In the genomic region with DNA sequence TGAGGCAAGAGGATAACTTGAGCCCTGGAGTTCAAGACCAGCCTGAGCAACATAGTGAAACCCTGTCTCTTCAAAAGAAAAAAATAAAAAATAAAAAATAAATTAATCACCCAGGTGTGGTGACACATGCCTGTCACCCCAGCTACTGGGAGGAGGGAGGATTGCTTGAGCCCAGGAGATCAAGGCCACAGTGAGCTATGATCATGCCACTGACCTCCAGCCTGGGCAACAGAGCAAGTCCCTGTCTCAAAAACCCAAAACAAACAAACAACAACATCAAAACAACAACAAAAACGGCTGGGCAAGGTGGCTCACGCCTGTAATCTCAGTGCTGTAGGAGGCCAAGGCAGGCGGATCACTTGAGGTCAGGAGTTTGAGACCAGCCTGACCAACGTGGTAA, we compare ENCODE assay signal across 16 cellular contexts. TPM values are rescaled to one million over a fixed set of nuclear protein-coding genes. Genes with fewer than 3 reads are reported as not detected.
DNase-seq lines count a peak whose midpoint lies in the region; ATAC-seq, FAIRE-seq and TF ChIP-seq lines count a peak whose summit lies in the region.
"Had no signal": no experiment of that assay in that cellular context is flagged by ENCODE, and none has a peak within 500 bp of the region (broad histone marks: within the 10 kb centered on the region; RNA-seq: fewer than 3 reads in every experiment).

No MANE protein-coding gene starts in this region.

- no peak overlapping the region for H3K4me3 Mint-ChIP-seq in WTC11
- H3K4me3 Mint-ChIP-seq: CD4-positive, alpha-beta memory T cell; H9 had no signal

- H3K4me3 ChIP-seq in K562: no peak overlapping the region
- H3K4me3 ChIP-seq: GM23248 had no signal

- no peaks in the 10 kb centered on the region for H3K9me1 ChIP-seq in K562 (ENCODE audit: control insufficient read depth, insufficient read depth, low read length)

- no peak overlapping the region for H3K9ac ChIP-seq in K562 (ENCODE audit: insufficient read depth in 1 of 2, low read depth in 2 of 2, low read length in 2 of 2)
- H3K9ac ChIP-seq: GM23248 had no signal

- no peak overlapping the region for H2AFZ ChIP-seq in K562 (ENCODE audit: low read depth, low read length)
- H2AFZ ChIP-seq: GM23248 had no signal

- H3K79me2 ChIP-seq in K562 (ENCODE audit: control insufficient read depth, insufficient read depth, low read length): peaks cover 8% of the 10 kb centered on the region

- peak overlapping the region; percentile 19 for H3K27ac ChIP-seq in angular gyrus (ENCODE audit: low read depth, low read length)
- H3K27ac ChIP-seq in K562 (ENCODE audit: extremely low read depth, low read depth, low read length): no peak overlapping the region
- H3K27ac ChIP-seq: GM23248 had no signal

- no peak overlapping the region for H3K27ac Mint-ChIP-seq in WTC11
- H3K27ac Mint-ChIP-seq: CD4-positive, alpha-beta memory T cell; H9 had no signal

- no peak for FAIRE-seq in K562 (lab: Jason Lieb, UNC)
- FAIRE-seq: GM12892, GM19239 had no signal

- H3K4me1 ChIP-seq in K562 (replicated peaks in 1 of 2; ENCODE audit: control insufficient read depth in 2 of 2, insufficient read depth in 2 of 2, low read length in 2 of 2): peaks cover 0 to 10% of the 10 kb centered on the region in 2 experiments; a peak in 2 of 5 replicates

- peaks cover 25% of the 10 kb centered on the region for H3K27me3 Mint-ChIP-seq in WTC11 (ENCODE audit: low read depth)

- no peaks in the 10 kb centered on the region for H3K9me3 Mint-ChIP-seq in WTC11
- H3K9me3 Mint-ChIP-seq: H9 had no signal

- no peak for TF ChIP-seq EP300 in K562 (IDR thresholded peaks at IDR 0.05; ENCODE audit: low read length)

- POLR2A ChIA-PET in K562 (lab: Yijun Ruan, JAX): no interaction called here
- POLR2A ChIA-PET in WTC11 (lab: Charles Lee): no interaction called here

- in situ Hi-C loops in K562 (cut with MboI): no loop called here

- H4K20me1 ChIP-seq in K562 (replicated peaks; ENCODE audit: control insufficient read depth, insufficient read depth, low read length): no peaks in the 10 kb centered on the region

- 14% methylated on average over 4 of the region's 4 CpGs for WGBS in K562 (ENCODE audit: insufficient coverage, low coverage, missing lambda C conversion rate)

- H3K27me3 ChIP-seq in K562 (ENCODE audit: control insufficient read depth in 2 of 2, insufficient read depth in 2 of 2, low read length in 2 of 2): peaks cover 18 to 37% of the 10 kb centered on the region in 2 experiments; a peak in 4 of 5 replicates

- no peak overlapping the region for H3K4me2 ChIP-seq in K562 (ENCODE audit: insufficient read depth, low read length)

- peaks cover 3% of the 10 kb centered on the region for H3K4me1 Mint-ChIP-seq in WTC11

- CTCF ChIA-PET in K562 (lab: Yijun Ruan, JAX; ENCODE audit: low intra/inter-chr PET ratio) (no interaction called here), WTC11 (lab: Charles Lee) (interaction anchor here (1.0 to 2.0 kb wide), 2 partner anchors 96 to 143 kb away, joined by 3 to 5 read pairs; no protein-coding TSS in a partner anchor)

- ATAC-seq in K562: no peak
- ATAC-seq in WTC11: no peak
- ATAC-seq: HCT116 had no signal

- no peaks in the 10 kb centered on the region for H3K36me3 Mint-ChIP-seq in WTC11

- no peak for TF ChIP-seq POLR2A in K562 (conservative IDR thresholded peaks at IDR 0.05)

- intact Hi-C loops in K562 (cut with micrococcal nuclease): no loop called here

- TF ChIP-seq RAD21 in K562 (CRISPR knock-in tag; conservative IDR thresholded peaks at IDR 0.05 in 1 of 2, IDR thresholded peaks at IDR 0.05 in 1 of 2): no peak

- DNase-seq in K562 (ENCODE audit: extremely low read depth in 1 of 4, low spot score in 3 of 4) (no peak), WTC11 (ENCODE audit: low spot score) (no peak), iPS-NIHi11 (ENCODE audit: low spot score) (no peak)
- DNase-seq: C1 segment of cervical spinal cord; Calu3; CD4-positive, alpha-beta memory T cell; COR-L47; DMS53; DMS79 treated with DMSO at 0.1 percent for 48 hours; GF-D8; GM23248; H9 had no signal

- BruUV-seq in K562 (replicated peaks; lab: Mats Ljungman, UMichigan): no TSS peak

- H3K36me3 ChIP-seq in K562 (ENCODE audit: control insufficient read depth, insufficient read depth, low read length): no peaks in the 10 kb centered on the region; the same call in 2 of the 3 replicates

- no peaks in the 10 kb centered on the region for H3K9me3 ChIP-seq in K562 (replicated peaks; ENCODE audit: control insufficient read depth, insufficient read depth, low read depth, low read length)

- no peak for TF ChIP-seq CTCF in K562 (IDR thresholded peaks at IDR 0.05 in 2 of 3, conservative IDR thresholded peaks at IDR 0.05 in 1 of 3; ENCODE audit: insufficient read depth in 2 of 3, low read depth in 1 of 3, low read length in 3 of 3)
- no peak for TF ChIP-seq CTCF in WTC11 (IDR thresholded peaks at IDR 0.05)

RNA-seq across cellular contexts. Expression of a gene that starts 4.3 kb away (rescaled TPM):
- total RNA-seq in K562 (2011; cell fraction: chromatin; rRNA removed; ENCODE audit: low replicate concordance): 117 and 251 TPM in 2 replicates
- 298 and 302 TPM in 2 replicates for total RNA-seq in K562 (2011; cell fraction: nucleolus; rRNA removed)
- total RNA-seq in K562 (2011; cell fraction: nucleoplasm; rRNA removed): 179 and 217 TPM in 2 replicates
- total RNA-seq in K562 (2014; rRNA removed): 161 and 172 TPM in 2 replicates
- 58.6 and 93.5 TPM in 2 replicates for total RNA-seq in K562 (2014; rRNA removed; fragmentation: Illumina TruSeq; extraction: Trizol)
- total RNA-seq in K562 (2015; rRNA removed; fragmentation: Illumina TruSeq; extraction: Trizol): 87.1 and 91.3 TPM in 2 replicates
- 149 and 152 TPM in 2 replicates for total RNA-seq in K562 (2021)
- polyA plus RNA-seq in K562 (2011; rRNA removed): 127 and 145 TPM in 2 replicates
- polyA plus RNA-seq in K562 (2011; cell fraction: cytosol; rRNA removed): 193 and 267 TPM in 2 replicates
- polyA plus RNA-seq in K562 (2011; cell fraction: nucleus; rRNA removed): 120 and 140 TPM in 2 replicates
- polyA plus RNA-seq in K562 (2012): 107 and 221 TPM in 2 replicates
- 215 and 268 TPM in 2 replicates for polyA plus RNA-seq in K562 (2014; fragmentation: Illumina TruSeq; extraction: Trizol)
- polyA plus RNA-seq in K562 (2014; fragmentation: Nextera tagmentation; extraction: Ambion mirVana): 1 to 10 TPM; 2.3 to 3.6 TPM
- polyA plus RNA-seq in K562 (2014; rRNA removed): 165 and 173 TPM in 2 replicates
- polyA minus RNA-seq in K562 (2011; rRNA and poly(A)+ RNA removed): 62.5 and 83.9 TPM in 2 replicates
- polyA minus RNA-seq in K562 (2011; cell fraction: cytosol; rRNA and poly(A)+ RNA removed): 76.8 and 77.8 TPM in 2 replicates
- 36.1 and 44.7 TPM in 2 replicates for polyA minus RNA-seq in K562 (2011; cell fraction: nucleus; rRNA and poly(A)+ RNA removed)
- total RNA-seq in WTC11 (2021): 34.8 to 38.0 TPM (median 35.2 TPM) in 3 replicates

RNA-seq across cellular contexts. Expression of a gene that starts 22.9 kb away (rescaled TPM):
- 5.2 and 12.7 TPM in 2 replicates for total RNA-seq in K562 (2011; cell fraction: chromatin; rRNA removed; ENCODE audit: low replicate concordance)
- total RNA-seq in K562 (2011; cell fraction: nucleolus; rRNA removed): 5.7 and 6.5 TPM in 2 replicates
- 4.3 and 5.3 TPM in 2 replicates for total RNA-seq in K562 (2011; cell fraction: nucleoplasm; rRNA removed)
- total RNA-seq in K562 (2014; rRNA removed) (2.2 and 3.3 TPM in 2 replicates), K562 (2014; rRNA removed; fragmentation: Illumina TruSeq; extraction: Trizol) (2.3 TPM in 2 replicates), K562 (2015; rRNA removed; fragmentation: Illumina TruSeq; extraction: Trizol) (2.9 and 3.3 TPM in 2 replicates), K562 (2021) (12.0 and 12.8 TPM in 2 replicates), WTC11 (2021) (24.3 to 26.7 TPM (median 25.0 TPM) in 3 replicates)
- polyA plus RNA-seq in K562 (2011; rRNA removed) (7.3 and 12.0 TPM in 2 replicates), K562 (2014; fragmentation: Illumina TruSeq; extraction: Trizol) (3.8 and 4.9 TPM in 2 replicates), K562 (2014; fragmentation: Nextera tagmentation; extraction: Ambion mirVana) (under 1 TPM; 0.11 to 0.18 TPM), K562 (2014; rRNA removed) (4.7 and 6.0 TPM in 2 replicates)
- polyA plus RNA-seq in K562 (2011; cell fraction: cytosol; rRNA removed): 8.0 and 16.3 TPM in 2 replicates
- polyA plus RNA-seq in K562 (2011; cell fraction: nucleus; rRNA removed): 10.3 and 10.5 TPM in 2 replicates
- polyA plus RNA-seq in K562 (2012): 5.1 and 7.3 TPM in 2 replicates
- polyA minus RNA-seq in K562 (2011; rRNA and poly(A)+ RNA removed): 10.2 and 11.4 TPM in 2 replicates
- 8.0 and 8.7 TPM in 2 replicates for polyA minus RNA-seq in K562 (2011; cell fraction: cytosol; rRNA and poly(A)+ RNA removed)
- 1.8 and 2.6 TPM in 2 replicates for polyA minus RNA-seq in K562 (2011; cell fraction: nucleus; rRNA and poly(A)+ RNA removed)
- total RNA-seq: CD4-positive, alpha-beta memory T cell had no signal
- polyA plus RNA-seq: CD4-positive, alpha-beta memory T cell had no signal

RNA-seq across cellular contexts. Expression of a gene that starts 39.0 kb away (rescaled TPM):
- total RNA-seq in K562 (2011; cell fraction: chromatin; rRNA removed; ENCODE audit: low replicate concordance): 53.5 and 114 TPM in 2 replicates
- total RNA-seq in K562 (2011; cell fraction: nucleolus; rRNA removed): 73.2 and 78.7 TPM in 2 replicates
- total RNA-seq in K562 (2011; cell fraction: nucleoplasm; rRNA removed): 57.0 and 59.8 TPM in 2 replicates
- total RNA-seq in K562 (2014; rRNA removed): 73.2 and 106 TPM in 2 replicates
- total RNA-seq in K562 (2014; rRNA removed; fragmentation: Illumina TruSeq; extraction: Trizol): 16.2 and 18.1 TPM in 2 replicates
- 49.9 and 50.8 TPM in 2 replicates for total RNA-seq in K562 (2015; rRNA removed; fragmentation: Illumina TruSeq; extraction: Trizol)
- total RNA-seq in K562 (2021): 106 and 110 TPM in 2 replicates
- polyA plus RNA-seq in K562 (2011; rRNA removed): 44.5 and 67.3 TPM in 2 replicates
- polyA plus RNA-seq in K562 (2011; cell fraction: cytosol; rRNA removed): 73.0 and 146 TPM in 2 replicates
- 65.8 and 104 TPM in 2 replicates for polyA plus RNA-seq in K562 (2011; cell fraction: nucleus; rRNA removed)
- 77.3 and 87.1 TPM in 2 replicates for polyA plus RNA-seq in K562 (2012)
- polyA plus RNA-seq in K562 (2014; fragmentation: Illumina TruSeq; extraction: Trizol): 72.3 and 101 TPM in 2 replicates
- polyA plus RNA-seq in K562 (2014; fragmentation: Nextera tagmentation; extraction: Ambion mirVana): 1 to 10 TPM; 1.4 to 4.8 TPM
- 87.3 and 89.9 TPM in 2 replicates for polyA plus RNA-seq in K562 (2014; rRNA removed)
- 10.3 and 19.1 TPM in 2 replicates for polyA minus RNA-seq in K562 (2011; rRNA and poly(A)+ RNA removed)
- 38.4 and 40.7 TPM in 2 replicates for polyA minus RNA-seq in K562 (2011; cell fraction: cytosol; rRNA and poly(A)+ RNA removed)
- 17.5 and 20.0 TPM in 2 replicates for polyA minus RNA-seq in K562 (2011; cell fraction: nucleus; rRNA and poly(A)+ RNA removed)
- 89.3 to 91.2 TPM (median 89.4 TPM) in 3 replicates for total RNA-seq in WTC11 (2021)

RNA-seq across cellular contexts. Expression of a gene that starts 41.2 kb away (rescaled TPM):
- 161 and 433 TPM in 2 replicates for total RNA-seq in K562 (2011; cell fraction: chromatin; rRNA removed; ENCODE audit: low replicate concordance)
- 163 and 178 TPM in 2 replicates for total RNA-seq in K562 (2011; cell fraction: nucleolus; rRNA removed)
- total RNA-seq in K562 (2011; cell fraction: nucleoplasm; rRNA removed): 128 and 148 TPM in 2 replicates
- total RNA-seq in K562 (2014; rRNA removed) (255 and 325 TPM in 2 replicates), K562 (2014; rRNA removed; fragmentation: Illumina TruSeq; extraction: Trizol) (43.6 and 58.2 TPM in 2 replicates), K562 (2015; rRNA removed; fragmentation: Illumina TruSeq; extraction: Trizol) (97.6 and 106 TPM in 2 replicates), K562 (2021) (193 and 203 TPM in 2 replicates), WTC11 (2021) (165 to 181 TPM (median 176 TPM) in 3 replicates)
- polyA plus RNA-seq in K562 (2011; rRNA removed) (96.1 and 122 TPM in 2 replicates), K562 (2014; fragmentation: Illumina TruSeq; extraction: Trizol) (77.3 and 106 TPM in 2 replicates), K562 (2014; fragmentation: Nextera tagmentation; extraction: Ambion mirVana) (1 to 10 TPM; 1.3 to 2.0 TPM), K562 (2014; rRNA removed) (174 and 181 TPM in 2 replicates)
- 93.4 and 185 TPM in 2 replicates for polyA plus RNA-seq in K562 (2011; cell fraction: cytosol; rRNA removed)
- polyA plus RNA-seq in K562 (2011; cell fraction: nucleus; rRNA removed): 299 and 377 TPM in 2 replicates
- polyA plus RNA-seq in K562 (2012): 128 and 152 TPM in 2 replicates
- 65.6 and 91.6 TPM in 2 replicates for polyA minus RNA-seq in K562 (2011; rRNA and poly(A)+ RNA removed)
- 90.0 and 90.6 TPM in 2 replicates for polyA minus RNA-seq in K562 (2011; cell fraction: cytosol; rRNA and poly(A)+ RNA removed)
- 35.1 and 68.2 TPM in 2 replicates for polyA minus RNA-seq in K562 (2011; cell fraction: nucleus; rRNA and poly(A)+ RNA removed)

RNA-seq across cellular contexts. Expression of a gene that starts 41.6 kb away (rescaled TPM):
- total RNA-seq in K562 (2011; cell fraction: chromatin; rRNA removed; ENCODE audit: low replicate concordance): 0.09 and 0.16 TPM in 2 replicates
- under 0.01 and 0.13 TPM in 2 replicates for total RNA-seq in K562 (2011; cell fraction: nucleolus; rRNA removed)
- total RNA-seq in K562 (2011; cell fraction: nucleoplasm; rRNA removed): 0.15 TPM in 1 of 2 replicates, not detected in the other
- total RNA-seq in K562 (2014; rRNA removed): 0.09 TPM in 1 of 2 replicates, not detected in the other
- 0.04 TPM in 1 of 2 replicates, not detected in the other for total RNA-seq in K562 (2014; rRNA removed; fragmentation: Illumina TruSeq; extraction: Trizol)
- total RNA-seq in K562 (2015; rRNA removed; fragmentation: Illumina TruSeq; extraction: Trizol): 0.04 TPM in 2 replicates
- total RNA-seq in K562 (2021): 0.11 and 0.20 TPM in 2 replicates
- polyA plus RNA-seq in K562 (2011; rRNA removed): 0.08 and 0.12 TPM in 2 replicates
- 0.15 and 0.27 TPM in 2 replicates for polyA plus RNA-seq in K562 (2011; cell fraction: cytosol; rRNA removed)
- polyA plus RNA-seq in K562 (2011; cell fraction: nucleus; rRNA removed): 0.04 and 0.22 TPM in 2 replicates
- 0.10 and 0.53 TPM in 2 replicates for polyA plus RNA-seq in K562 (2012)
- polyA plus RNA-seq in K562 (2014; fragmentation: Illumina TruSeq; extraction: Trizol): 0.04 TPM in 2 replicates
- under 1 TPM in 1 of 2 experiments, not detected in 1; 0.01 TPM for polyA plus RNA-seq in K562 (2014; fragmentation: Nextera tagmentation; extraction: Ambion mirVana)
- polyA plus RNA-seq in K562 (2014; rRNA removed): 0.07 TPM in 1 of 2 replicates, not detected in the other
- polyA minus RNA-seq in K562 (2011; rRNA and poly(A)+ RNA removed): 0.03 TPM in 1 of 2 replicates, not detected in the other
- polyA minus RNA-seq in K562 (2011; cell fraction: cytosol; rRNA and poly(A)+ RNA removed): not detected in 2 replicates
- polyA minus RNA-seq in K562 (2011; cell fraction: nucleus; rRNA and poly(A)+ RNA removed): not detected in 2 replicates
- 9.6 to 14.3 TPM (median 13.2 TPM) in 3 replicates for total RNA-seq in WTC11 (2021)
